In genomic region chr7:128937271-128937646, GRCh38 we compare ENCODE assay signal across 11 cellular contexts. TPM values are rescaled to one million over a fixed set of nuclear protein-coding genes. Genes with fewer than 3 reads are reported as not detected.
DNase-seq lines count a peak whose midpoint lies in the region; ATAC-seq and TF ChIP-seq lines count a peak whose summit lies in the region.
"Had no signal": no experiment of that assay in that cellular context is flagged by ENCODE, and none has a peak within 500 bp of the region (broad histone marks: within the 10 kb centered on the region; RNA-seq: fewer than 3 reads in every experiment).

No MANE protein-coding gene starts in this region.

- peak overlapping the region; percentile 31 for H3K27ac Mint-ChIP-seq in activated naive CD8-positive, alpha-beta T cell treated with anti-CD3 and anti-CD28 coated beads, Interleukin-2, amount 10 ng/mL, durations not matched to agents 7 days and 5 days
- H3K27ac Mint-ChIP-seq in mesothelial cell of epicardium = no peak overlapping the region

- peaks cover 24% of the 10 kb centered on the region for H3K27me3 Mint-ChIP-seq in activated naive CD8-positive, alpha-beta T cell treated with anti-CD3 and anti-CD28 coated beads, Interleukin-2, amount 10 ng/mL, durations not matched to agents 7 days and 5 days
- peaks cover 76% of the 10 kb centered on the region for H3K27me3 Mint-ChIP-seq in mesothelial cell of epicardium (ENCODE audit: low read depth)

- WGBS in aorta, 2 donors = 63 to 66% methylated on average over 17 of the region's 17 CpGs

- POLR2A ChIA-PET in activated naive CD8-positive, alpha-beta T cell treated with anti-CD3 and anti-CD28 coated beads, Interleukin-2, amount 10 ng/mL, durations not matched to agents 7 days and 5 days (lab: Charles Lee) = no interaction called here

- intact Hi-C loops in aorta (cut with DNase I) = no loop called here

- no peaks in the 10 kb centered on the region for H3K27me3 ChIP-seq in aorta (ENCODE audit: control insufficient read depth in 1 of 2, insufficient read depth in 2 of 2, low read length in 1 of 2)

- H3K36me3 ChIP-seq in aorta (ENCODE audit: control insufficient read depth in 1 of 2, insufficient read depth in 2 of 2, low read length in 1 of 2) = no peaks in the 10 kb centered on the region

- no peaks in the 10 kb centered on the region for H3K9me3 Mint-ChIP-seq in activated naive CD8-positive, alpha-beta T cell treated with anti-CD3 and anti-CD28 coated beads, Interleukin-2, amount 10 ng/mL, durations not matched to agents 7 days and 5 days
- H3K9me3 Mint-ChIP-seq in mesothelial cell of epicardium = no peaks in the 10 kb centered on the region

- H3K4me1 Mint-ChIP-seq in activated naive CD8-positive, alpha-beta T cell treated with anti-CD3 and anti-CD28 coated beads, Interleukin-2, amount 10 ng/mL, durations not matched to agents 7 days and 5 days = peaks cover 34% of the 10 kb centered on the region
- peaks cover 11% of the 10 kb centered on the region for H3K4me1 Mint-ChIP-seq in mesothelial cell of epicardium

- peak; percentile 0 for ATAC-seq in GM21381 (IDR thresholded peaks at IDR 0.05; ENCODE audit: unreplicated experiment)
- ATAC-seq in activated naive CD8-positive, alpha-beta T cell treated with anti-CD3 and anti-CD28 coated beads, Interleukin-2, amount 10 ng/mL, durations not matched to agents 7 days and 5 days (ENCODE audit: low read depth) = no peak
- ATAC-seq in aorta (ENCODE audit: low FRiP score) = no peak

- H3K9me3 ChIP-seq in aorta (ENCODE audit: control insufficient read depth, low read length) = no peaks in the 10 kb centered on the region

- DNase-seq in activated naive CD8-positive, alpha-beta T cell treated with anti-CD3 and anti-CD28 coated beads, Interleukin-2, amount 10 ng/mL, durations not matched to agents 7 days and 5 days = no peak
- no peak for DNase-seq in mesothelial cell of epicardium (ENCODE audit: low spot score in 2 of 2, unreplicated experiment in 2 of 2)
- DNase-seq in aorta = no peak
- DNase-seq in ecto neural progenitor cell (ENCODE audit: low spot score) = no peak
- no peak for DNase-seq in caudate nucleus (lab: John Stamatoyannopoulos, UW)
- DNase-seq in NCI-H1105 (lab: John Stamatoyannopoulos, UW) = no peak
- DNase-seq: activated CD8-positive, alpha-beta memory T cell treated with anti-CD3 and anti-CD28 coated beads for 24 hours; NCI-H2029 treated with DMSO at 0.1 percent for 48 hours had no signal

- TF ChIP-seq CTCF in 22Rv1 (IDR thresholded peaks at IDR 0.05) (no peak), mesothelial cell of epicardium (IDR thresholded peaks at IDR 0.05; ENCODE audit: unreplicated experiment) (no peak)

- H3K4me3 ChIP-seq in aorta (ENCODE audit: low read length in 2 of 2) = no peak overlapping the region

- peaks cover 2% of the 10 kb centered on the region for H3K36me3 Mint-ChIP-seq in activated naive CD8-positive, alpha-beta T cell treated with anti-CD3 and anti-CD28 coated beads, Interleukin-2, amount 10 ng/mL, durations not matched to agents 7 days and 5 days
- H3K36me3 Mint-ChIP-seq in mesothelial cell of epicardium = no peaks in the 10 kb centered on the region

- H3K27ac ChIP-seq in 22Rv1 (peak overlapping the region; percentile 56), aorta (ENCODE audit: low read depth in 1 of 2, low read length in 2 of 2) (no peak overlapping the region), caudate nucleus (ENCODE audit: low read depth, low read length) (no peak overlapping the region)

- H3K4me3 Mint-ChIP-seq in activated naive CD8-positive, alpha-beta T cell treated with anti-CD3 and anti-CD28 coated beads, Interleukin-2, amount 10 ng/mL, durations not matched to agents 7 days and 5 days = peak overlapping the region; percentile 68
- H3K4me3 Mint-ChIP-seq in mesothelial cell of epicardium = peak overlapping the region; percentile 63

- H3K4me1 ChIP-seq in aorta (ENCODE audit: control insufficient read depth in 1 of 2, insufficient read depth in 2 of 2, low read length in 2 of 2) = no peaks in the 10 kb centered on the region

RNA-seq across cellular contexts. Expression of gene IRF5, which starts 0.5 kb away (rescaled TPM):
- 1 to 10 TPM; 7.7 to 8.2 TPM for total RNA-seq in activated naive CD8-positive, alpha-beta T cell treated with anti-CD3 and anti-CD28 coated beads, Interleukin-2, amount 10 ng/mL, durations not matched to agents 7 days and 5 days
- 0.51 to 0.90 TPM (median 0.56 TPM) in 3 replicates for total RNA-seq in mesothelial cell of epicardium
- 10 to 100 TPM in 1 of 2 donors, 1 to 10 TPM in 1; 9.6 to 15.5 TPM for total RNA-seq in aorta
- 1 to 10 TPM; 4.0 to 7.8 TPM for polyA plus RNA-seq in aorta
- total RNA-seq: glomerular endothelial cell had no signal

RNA-seq across cellular contexts. Expression of gene KCP, which starts 26.8 kb away (rescaled TPM):
- under 1 TPM; 0.57 to 0.69 TPM for total RNA-seq in activated naive CD8-positive, alpha-beta T cell treated with anti-CD3 and anti-CD28 coated beads, Interleukin-2, amount 10 ng/mL, durations not matched to agents 7 days and 5 days
- total RNA-seq in mesothelial cell of epicardium (19.8 to 23.7 TPM (median 22.5 TPM) in 3 replicates), aorta (1 to 10 TPM; 2.1 to 6.1 TPM)
- under 1 TPM in 1 of 2 donors, not detected in 1; 0.15 TPM for polyA plus RNA-seq in aorta
